ENCODE assay signal across 1 cellular context in genomic region chr7:36216063-36216684, GRCh38.
TF ChIP-seq lines count a peak whose summit lies in the region.

No MANE protein-coding gene starts in this region.

TF ChIP-seq in K562, 482 proteins besides CTCF, POLR2A, EP300 and RAD21 (continued from another document):
- TF ChIP-seq RBM15 (IDR thresholded peaks at IDR 0.05; ENCODE audit: insufficient read depth, low read length): no peak
- TF ChIP-seq ZNF77 (CRISPR knock-in tag; IDR thresholded peaks at IDR 0.05): no peak
- no peak for TF ChIP-seq KDM4B (IDR thresholded peaks at IDR 0.05; ENCODE audit: borderline replicate concordance in 2 of 2, low read depth in 1 of 2)
- no peak for TF ChIP-seq BRD9 (IDR thresholded peaks at IDR 0.05; ENCODE audit: low read depth, partially characterized antibody)
- no peak for TF ChIP-seq ZFP30 (CRISPR knock-in tag; IDR thresholded peaks at IDR 0.05; ENCODE audit: borderline replicate concordance)
